In the genomic region with DNA sequence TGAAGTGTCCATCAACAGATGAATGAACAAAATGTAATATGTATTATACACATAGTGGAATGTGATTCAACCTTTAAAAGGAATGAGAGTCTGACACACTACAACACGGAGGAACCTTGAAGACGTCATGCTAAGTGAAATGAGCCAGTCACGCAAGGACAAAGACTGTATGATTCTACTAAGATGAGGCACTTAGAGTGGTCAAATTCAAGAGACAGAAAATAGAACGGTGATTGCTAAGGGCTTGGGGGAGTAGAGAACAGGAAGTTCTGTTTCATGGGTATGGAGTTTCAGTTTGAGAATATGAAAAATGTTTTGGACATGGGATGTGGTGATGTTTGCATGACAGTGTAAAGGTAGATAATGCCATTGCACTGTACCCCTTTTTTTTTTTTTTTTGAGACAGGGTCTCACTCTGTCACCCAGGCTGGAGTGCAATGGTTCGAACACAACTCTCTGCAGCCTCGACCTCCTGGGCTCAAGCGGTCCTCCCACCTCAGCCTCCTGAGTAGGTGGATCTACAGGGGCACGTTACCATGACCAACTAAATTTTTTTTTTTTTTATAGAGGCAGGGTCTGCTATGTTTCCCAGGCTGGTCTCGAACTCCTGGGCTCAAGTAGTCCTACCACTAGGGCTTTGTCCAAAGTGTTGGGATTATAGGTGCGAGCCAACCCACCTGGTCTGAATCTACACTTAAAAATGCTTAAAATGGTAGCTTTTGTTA, we compare ENCODE assay signal across 10 cellular contexts. TPM values are rescaled to one million over a fixed set of nuclear protein-coding genes. Genes with fewer than 3 reads are reported as not detected.
DNase-seq lines count a peak whose midpoint lies in the region; ATAC-seq, FAIRE-seq and TF ChIP-seq lines count a peak whose summit lies in the region.
"Had no signal": no experiment of that assay in that cellular context is flagged by ENCODE, and none has a peak within 500 bp of the region (broad histone marks: within the 10 kb centered on the region; RNA-seq: fewer than 3 reads in every experiment).

No MANE protein-coding gene starts in this region.

- peak overlapping the region; percentile 78 for H3K27ac Mint-ChIP-seq in activated CD4-positive, alpha-beta T cell treated with anti-CD3 and anti-CD28 coated beads, Interleukin-2, amount 10 ng/mL, durations not matched to agents 7 days and 5 days

- peaks cover 52% of the 10 kb centered on the region for H4K20me1 ChIP-seq in OCI-LY3 (ENCODE audit: insufficient read depth, low read length)

- DNase-seq in activated CD4-positive, alpha-beta T cell treated with anti-CD3 and anti-CD28 coated beads, Interleukin-2, amount 10 ng/mL, durations not matched to agents 7 days and 5 days = no peak
- DNase-seq in activated CD4-positive, alpha-beta T cell treated with anti-CD3 and anti-CD28 coated beads for 1 hour = no peak
- peak; percentile 25 for DNase-seq in stimulated activated CD8-positive, alpha-beta memory T cell treated with anti-CD3 and anti-CD28 coated beads, Interleukin-4, amount 100 ng/mL, for 48 hours
- no peak for DNase-seq in AG08395 (ENCODE audit: low spot score)
- DNase-seq in small intestine = no peak
- no peak for DNase-seq in KG1 (lab: John Stamatoyannopoulos, UW)

- POLR2A ChIA-PET in activated CD4-positive, alpha-beta T cell treated with anti-CD3 and anti-CD28 coated beads, Interleukin-2, amount 10 ng/mL, durations not matched to agents 7 days and 5 days (lab: Charles Lee) = no interaction called here

- H3K4me1 Mint-ChIP-seq in activated CD4-positive, alpha-beta T cell treated with anti-CD3 and anti-CD28 coated beads, Interleukin-2, amount 10 ng/mL, durations not matched to agents 7 days and 5 days = peaks cover 75% of the 10 kb centered on the region

- H3K27ac ChIP-seq in OCI-LY3 (ENCODE audit: low read length) (no peak overlapping the region), small intestine (ENCODE audit: low read depth in 1 of 2, low read length in 1 of 2) (no peak overlapping the region)

- whole genome bisulfite sequencing in small intestine, 3 donors = 76 to 91% (median 82%) methylated on average over 10 of the region's 10 CpGs

- H3K9ac ChIP-seq in OCI-LY3 (ENCODE audit: low read length) = no peak overlapping the region

- H3K4me1 ChIP-seq in OCI-LY3 (ENCODE audit: low read length) (peaks cover 59% of the 10 kb centered on the region), small intestine (ENCODE audit: control insufficient read depth in 2 of 2, insufficient read depth in 1 of 2, low read depth in 1 of 2, low read length in 1 of 2) (no peaks in the 10 kb centered on the region)

- H3K27me3 ChIP-seq in OCI-LY3 (ENCODE audit: low read depth, low read length) (peaks cover 69% of the 10 kb centered on the region), small intestine (ENCODE audit: control insufficient read depth in 2 of 2, insufficient read depth in 2 of 2, low read length in 2 of 2) (no peaks in the 10 kb centered on the region)

- peak; percentile 47 for ATAC-seq in HG02884 (IDR thresholded peaks at IDR 0.05; ENCODE audit: unreplicated experiment)

- no peak overlapping the region for H3K4me3 Mint-ChIP-seq in activated CD4-positive, alpha-beta T cell treated with anti-CD3 and anti-CD28 coated beads, Interleukin-2, amount 10 ng/mL, durations not matched to agents 7 days and 5 days

- CTCF ChIA-PET in activated CD4-positive, alpha-beta T cell treated with anti-CD3 and anti-CD28 coated beads, Interleukin-2, amount 10 ng/mL, durations not matched to agents 7 days and 5 days (lab: Charles Lee) = interaction anchor here (0.7 to 2.0 kb wide), 2 partner anchors 15 to 37 kb away, joined by 3 to 8 read pairs; no protein-coding TSS in a partner anchor

- no peaks in the 10 kb centered on the region for H3K9me3 Mint-ChIP-seq in activated CD4-positive, alpha-beta T cell treated with anti-CD3 and anti-CD28 coated beads, Interleukin-2, amount 10 ng/mL, durations not matched to agents 7 days and 5 days

- no peaks in the 10 kb centered on the region for H3K36me3 ChIP-seq in OCI-LY3 (replicated peaks; ENCODE audit: low read depth, low read length)
- no peaks in the 10 kb centered on the region for H3K36me3 ChIP-seq in small intestine (ENCODE audit: control insufficient read depth in 2 of 2, insufficient read depth in 2 of 2, low read length in 2 of 2)

- H2AFZ ChIP-seq in OCI-LY3 (ENCODE audit: low read depth, low read length) = no peak overlapping the region

- no peaks in the 10 kb centered on the region for H3K27me3 Mint-ChIP-seq in activated CD4-positive, alpha-beta T cell treated with anti-CD3 and anti-CD28 coated beads, Interleukin-2, amount 10 ng/mL, durations not matched to agents 7 days and 5 days

- H3K9me3 ChIP-seq in OCI-LY3 (ENCODE audit: insufficient read depth, low read length) (no peaks in the 10 kb centered on the region), small intestine (ENCODE audit: control insufficient read depth, low read depth) (no peaks in the 10 kb centered on the region)

- no peak for TF ChIP-seq CTCF in OCI-LY3 (IDR thresholded peaks at IDR 0.05; ENCODE audit: low read depth, low read length)

- no peaks in the 10 kb centered on the region for H3K79me2 ChIP-seq in OCI-LY3 (ENCODE audit: low read length)

- H3K4me2 ChIP-seq in OCI-LY3 (ENCODE audit: low read length) = peak overlapping the region; percentile 85

- H3K36me3 Mint-ChIP-seq in activated CD4-positive, alpha-beta T cell treated with anti-CD3 and anti-CD28 coated beads, Interleukin-2, amount 10 ng/mL, durations not matched to agents 7 days and 5 days (ENCODE audit: low read depth) = no peaks in the 10 kb centered on the region

- no peak for FAIRE-seq in small intestine (lab: Jason Lieb, UNC)

- H3K4me3 ChIP-seq in OCI-LY3 (ENCODE audit: low read length) (peak overlapping the region; percentile 83), small intestine (ENCODE audit: low read depth in 1 of 2, low read length in 2 of 2) (no peak overlapping the region)

RNA-seq across cellular contexts. Expression of a gene that starts 2.9 kb away (rescaled TPM):
- total RNA-seq in activated CD4-positive, alpha-beta T cell treated with anti-CD3 and anti-CD28 coated beads, Interleukin-2, amount 10 ng/mL, durations not matched to agents 7 days and 5 days = 10 to 100 TPM in 1 of 2 experiments, 1 to 10 TPM in 1; 8.1 to 10.5 TPM
- polyA plus RNA-seq in small intestine = 1 to 10 TPM; 1.1 to 2.8 (median 1.6) TPM

RNA-seq across cellular contexts. Expression of a gene that starts 3.2 kb away (rescaled TPM):
- 1 to 10 TPM; 5.9 to 6.6 TPM for total RNA-seq in activated CD4-positive, alpha-beta T cell treated with anti-CD3 and anti-CD28 coated beads, Interleukin-2, amount 10 ng/mL, durations not matched to agents 7 days and 5 days
- 1 to 10 TPM; 2.4 to 3.9 (median 3.4) TPM for polyA plus RNA-seq in small intestine
- total RNA-seq: LHCN-M2 had no signal
- polyA plus RNA-seq: AG04450 had no signal

RNA-seq across cellular contexts. Expression of a gene that starts 52.9 kb away (rescaled TPM):
- total RNA-seq in activated CD4-positive, alpha-beta T cell treated with anti-CD3 and anti-CD28 coated beads, Interleukin-2, amount 10 ng/mL, durations not matched to agents 7 days and 5 days = 1 to 10 TPM; 2.3 to 2.7 TPM
- 100 to 1,000 TPM in 2 of 3 donors, 10 to 100 TPM in 1; 53.0 to 135 (median 112) TPM for polyA plus RNA-seq in small intestine
